Comparison of ENCODE assay signal across 19 cellular contexts in genomic region chr14:67237591-67237990, GRCh38. TPM values are rescaled to one million over a fixed set of nuclear protein-coding genes. Genes with fewer than 3 reads are reported as not detected.
A peak's percentile ranks its signal among the peaks of the same experiment; 100 is the strongest.
DNase-seq lines count a peak whose midpoint lies in the region; ATAC-seq and TF ChIP-seq lines count a peak whose summit lies in the region.
"Had no signal": no experiment of that assay in that cellular context is flagged by ENCODE, and none has a peak within 500 bp of the region (broad histone marks: within the 10 kb centered on the region; RNA-seq: fewer than 3 reads in every experiment).

No MANE protein-coding gene starts in this region.

- peak overlapping the region; percentile 25; the same call in 1 of the 2 replicates for H2AFZ ChIP-seq in PC-3 (ENCODE audit: low read length)
- H2AFZ ChIP-seq: GM23338 had no signal

- peaks cover 11% of the 10 kb centered on the region for H3K79me2 ChIP-seq in PC-3 (ENCODE audit: low read length)

- H3K4me2 ChIP-seq in PC-3 (ENCODE audit: low read length) = peak overlapping the region; percentile 67
- H3K4me2 ChIP-seq: GM23338, KMS-11 had no signal

- CTCF ChIA-PET in PC-3 (lab: Charles Lee) = interaction anchor here (0.7 kb wide), 2 partner anchors 14 to 363 kb away, joined by 6 to 8 read pairs; partner anchors contain the start of gene PIGH

- H3K9ac ChIP-seq in PC-3 (ENCODE audit: low read length) = no peak overlapping the region
- H3K9ac ChIP-seq: KMS-11 had no signal

- in situ Hi-C loops in Caki2 (cut with HindIII; ENCODE audit: low pct_unique_long_range_greater_than_20kb, low sequenced_read_pairs) = no loop called here

- BruUV-seq in PC-3 (replicated peaks; lab: Mats Ljungman, UMichigan) = no TSS peak

- H3K4me1 ChIP-seq in PC-3 (ENCODE audit: insufficient read depth, low read length) = peaks cover 23% of the 10 kb centered on the region

- H3K27me3 ChIP-seq in PC-3 (ENCODE audit: low read length) = no peaks in the 10 kb centered on the region

- no peaks in the 10 kb centered on the region for H3K36me3 ChIP-seq in PC-3 (ENCODE audit: low read depth, low read length)

- H3F3A ChIP-seq in PC-3 (ENCODE audit: low read length, unreplicated experiment) = peaks cover 9% of the 10 kb centered on the region

- H3K27ac ChIP-seq in PC-3 (ENCODE audit: low read length) = peak overlapping the region; percentile 67
- H3K27ac ChIP-seq: C4-2B, HL-60, KMS-11 had no signal

- ATAC-seq in PC-3 (peak; percentile 16), HG03520 (IDR thresholded peaks at IDR 0.05; ENCODE audit: unreplicated experiment) (no peak), HG03469 (IDR thresholded peaks at IDR 0.05; ENCODE audit: unreplicated experiment) (no peak)
- ATAC-seq: GM23338, HCT116 had no signal

- intact Hi-C loops in PC-3 (cut with micrococcal nuclease) = loop anchor here (1.0 kb wide), 2 partner anchors 9 to 16 kb away; no protein-coding TSS in a partner anchor

- POLR2A ChIA-PET in PC-3 (lab: Charles Lee; ENCODE audit: unreplicated experiment) = no interaction called here

- DNase-seq in Caki2 (ENCODE audit: low read depth) (peak; percentile 46), PC-3 (peak; percentile 84), epithelial cell of proximal tubule (ENCODE audit: low read depth) (no peak), renal cortical epithelial cell (ENCODE audit: low read depth) (peak; percentile 40), D341Med (ENCODE audit: low spot score) (no peak)
- no peak for DNase-seq in activated CD4-positive, alpha-beta T cell treated with anti-CD3 and anti-CD28 coated beads, Interleukin-2, amount 50 U/mL, for 48 hours
- DNase-seq: AML-193; CD4-positive, alpha-beta memory T cell; GDM1; HFFc6 had no signal

- TF ChIP-seq CTCF in PC-3 (conservative IDR thresholded peaks at IDR 0.05; ENCODE audit: low read depth, low read length) = no peak
- no peak for TF ChIP-seq CTCF in epithelial cell of proximal tubule (conservative IDR thresholded peaks at IDR 0.05; ENCODE audit: low read depth, low read length)

- H3K4me3 ChIP-seq in PC-3 (ENCODE audit: low read length) (peak overlapping the region; percentile 12; the same call in 1 of the 2 replicates), epithelial cell of proximal tubule (ENCODE audit: low read depth, low read length) (peak overlapping the region; percentile 7)
- H3K4me3 ChIP-seq: GM23338 had no signal

- no peaks in the 10 kb centered on the region for H3K9me2 ChIP-seq in PC-3 (replicated peaks; ENCODE audit: low read length)

- no peaks in the 10 kb centered on the region for H3K9me3 ChIP-seq in PC-3 (ENCODE audit: low read length)

- H4K20me1 ChIP-seq in PC-3 (ENCODE audit: low read length) = peaks cover 6% of the 10 kb centered on the region

RNA-seq across cellular contexts. Expression of gene PALS1, which starts 3.6 kb away (rescaled TPM):
- total RNA-seq in Caki2 (2014; rRNA removed; shearing (Covaris generic); ENCODE audit: low replicate concordance) = 12.4 and 15.7 TPM in 2 replicates
- total RNA-seq in PC-3 (2014; rRNA removed) = 28.5 and 31.5 TPM in 2 replicates
- total RNA-seq in epithelial cell of proximal tubule = 22.9 and 26.4 TPM in 2 replicates
- 56.4 and 79.4 TPM in 2 replicates for total RNA-seq in renal cortical epithelial cell

RNA-seq across cellular contexts. Expression of gene GARIN2, which starts 48.4 kb away (rescaled TPM):
- not detected in 2 replicates for total RNA-seq in Caki2 (2014; rRNA removed; shearing (Covaris generic); ENCODE audit: low replicate concordance)
- total RNA-seq in PC-3 (2014; rRNA removed) (not detected in 2 replicates), epithelial cell of proximal tubule (not detected in 2 replicates), renal cortical epithelial cell (0.05 TPM in 1 of 2 replicates, not detected in the other)
- total RNA-seq: A172; CD4-positive, alpha-beta memory T cell; GM23338; LHCN-M2 had no signal

Comparison
In these comparisons a context has a peak if more than half of its experiments do, and no peak if none do; other contexts are left out.
1. DNase-seq: peak in Caki2 (single experiment), PC-3 (single experiment) and renal cortical epithelial cell (single experiment); none in epithelial cell of proximal tubule (single experiment), activated CD4-positive, alpha-beta T cell treated with anti-CD3 and anti-CD28 coated beads, Interleukin-2, amount 50 U/mL, for 48 hours (0 of 2) and D341Med (single experiment).